In genomic region chr7:115914951-115915350, GRCh38 we compare ENCODE assay signal across 19 cellular contexts.
"Had no signal": no experiment of that assay in that cellular context is flagged by ENCODE, and none has a peak within 500 bp of the region (broad histone marks: within the 10 kb centered on the region; RNA-seq: fewer than 3 reads in every experiment).

No MANE protein-coding gene starts in this region.

- H3K36me3 Mint-ChIP-seq: natural killer cell had no signal

- H3K9me3 ChIP-seq: esophagus muscularis mucosa, gastrocnemius medialis, heart right ventricle, ovary, suprapubic skin, tibial artery had no signal

- H3K27me3 ChIP-seq: esophagus muscularis mucosa, gastrocnemius medialis, ovary, suprapubic skin, tibial artery had no signal

- H3K4me1 ChIP-seq: suprapubic skin had no signal

- ATAC-seq: effector memory CD8-positive, alpha-beta T cell; gastrocnemius medialis; heart right ventricle; natural killer cell; right cardiac atrium; stimulated activated naive CD8-positive, alpha-beta T cell treated with anti-CD3 and anti-CD28 coated beads, Interleukin-15, Interleukin-2, amounts not matched to agents 100 U/mL and 50 U/mL, for 24 hours had no signal

- H3K27ac ChIP-seq: epithelial cell of prostate, esophagus muscularis mucosa, gastrocnemius medialis, heart right ventricle, ovary, suprapubic skin, tibial artery had no signal

- H3K4me1 Mint-ChIP-seq: central memory CD8-positive, alpha-beta T cell; natural killer cell had no signal

- H3K9me3 Mint-ChIP-seq: central memory CD8-positive, alpha-beta T cell; effector memory CD8-positive, alpha-beta T cell; neural crest cell had no signal

- DNase-seq: cortex of kidney; effector memory CD8-positive, alpha-beta T cell; gastrocnemius medialis; heart right ventricle; hypothalamus; kidney glomerular epithelial cell; natural killer cell; nucleus accumbens; ovary; right cardiac atrium; small intestine; stimulated activated CD4-positive, alpha-beta T cell treated with anti-CD3 and anti-CD28 coated beads, Interleukin-12 subunit alpha, Interleukin-12 subunit beta, amount 100 ng/mL, for 4 hours; stimulated activated naive CD8-positive, alpha-beta T cell treated with anti-CD3 and anti-CD28 coated beads, Interleukin-15, Interleukin-2, amounts not matched to agents 100 U/mL and 50 U/mL, for 24 hours; tibial artery had no signal

- H3K4me3 Mint-ChIP-seq: central memory CD8-positive, alpha-beta T cell; effector memory CD8-positive, alpha-beta T cell; natural killer cell; neural crest cell had no signal

- H3K27ac Mint-ChIP-seq: effector memory CD8-positive, alpha-beta T cell; natural killer cell had no signal

- H3K4me3 ChIP-seq: esophagus muscularis mucosa, gastrocnemius medialis, heart right ventricle, ovary, suprapubic skin, tibial artery had no signal

- H3K36me3 ChIP-seq: esophagus muscularis mucosa, gastrocnemius medialis, heart right ventricle, ovary, suprapubic skin, tibial artery had no signal

- H3K27me3 Mint-ChIP-seq: central memory CD8-positive, alpha-beta T cell had no signal
